In the genomic region with DNA sequence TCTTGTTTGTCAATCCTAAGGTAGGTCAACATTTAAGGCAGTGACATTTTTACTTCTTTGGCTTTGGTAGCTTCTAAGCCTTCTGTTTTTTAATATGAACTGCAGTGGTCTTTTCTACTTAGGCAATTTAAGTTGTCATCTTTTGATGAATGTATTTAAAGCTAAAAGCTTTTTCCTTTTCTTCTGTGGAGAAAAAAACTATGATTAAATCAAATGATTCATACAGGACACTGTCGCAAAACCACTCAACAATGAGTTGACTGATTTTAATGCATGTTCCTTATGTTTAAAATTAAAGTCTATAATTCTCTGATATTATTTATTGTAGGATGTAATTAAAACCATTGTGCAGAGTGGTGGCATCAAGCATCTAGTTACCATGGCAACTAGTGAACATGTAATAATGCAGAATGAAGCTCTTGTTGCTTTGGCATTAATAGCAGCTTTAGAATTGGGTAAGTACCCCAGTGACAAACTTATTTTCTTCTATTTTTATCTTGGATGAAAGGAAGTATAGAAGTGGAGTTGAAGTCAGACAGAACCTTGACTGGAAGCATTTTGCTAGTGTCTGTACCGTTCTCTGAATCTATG, we compare ENCODE assay signal across 17 cellular contexts.
A peak's percentile ranks its signal among the peaks of the same experiment; 100 is the strongest.
DNase-seq lines count a peak whose midpoint lies in the region; ATAC-seq and TF ChIP-seq lines count a peak whose summit lies in the region.
"Had no signal": no experiment of that assay in that cellular context is flagged by ENCODE, and none has a peak within 500 bp of the region (broad histone marks: within the 10 kb centered on the region; RNA-seq: fewer than 3 reads in every experiment).

No MANE protein-coding gene starts in this region.

- no peaks in the 10 kb centered on the region for H3K79me2 ChIP-seq in osteoblast (ENCODE audit: insufficient read depth, low read length)

- H3K36me3 ChIP-seq in RWPE2 (ENCODE audit: low read depth) (peaks cover 28% of the 10 kb centered on the region), osteoblast (ENCODE audit: insufficient read depth, low read length) (peaks cover 8% of the 10 kb centered on the region)

- H3K9me3 ChIP-seq in RWPE2 (ENCODE audit: severe bottlenecking) (no peaks in the 10 kb centered on the region), osteoblast (ENCODE audit: low read depth, low read length) (no peaks in the 10 kb centered on the region)

- CTCF ChIA-PET in RWPE1 (lab: Yijun Ruan, JAX), result interaction anchor here (0.6 kb wide), 3 partner anchors 34 to 226 kb away, joined by 3 to 5 read pairs (median 3); no protein-coding TSS in a partner anchor
- CTCF ChIA-PET in GM10248 (lab: Yijun Ruan, JAX), result interaction anchor here (0.7 to 2.1 kb wide), 3 partner anchors 10 to 18 kb away, joined by 3 to 8 read pairs (median 6); no protein-coding TSS in a partner anchor

- no peak overlapping the region for H3K4me2 ChIP-seq in osteoblast (ENCODE audit: insufficient read depth, low read length)
- H3K4me2 ChIP-seq: BLaER1 treated with 17β-estradiol and CSF1 and Interleukin-3, amounts not matched to agents 10 nM and 100 nM had no signal

- H4K20me1 ChIP-seq in osteoblast (ENCODE audit: insufficient read depth, low read length), result no peaks in the 10 kb centered on the region
- H4K20me1 ChIP-seq: BLaER1 treated with 17β-estradiol and CSF1 and Interleukin-3, amounts not matched to agents 10 nM and 100 nM had no signal

- H2AFZ ChIP-seq in osteoblast (ENCODE audit: low read length), result no peak overlapping the region

- TF ChIP-seq CTCF in RWPE2 (IDR thresholded peaks at IDR 0.05; ENCODE audit: poor library complexity, severe bottlenecking) (no peak), osteoblast (IDR thresholded peaks at IDR 0.05; ENCODE audit: extremely low read depth, low read depth, low read length) (no peak), RWPE1 (conservative IDR thresholded peaks at IDR 0.05; ENCODE audit: low read depth) (no peak), GM10248 (IDR thresholded peaks at IDR 0.05; ENCODE audit: control extremely low read depth, extremely low read depth, low read depth, missing control alignments) (no peak), omental fat pad (IDR thresholded peaks at IDR 0.05) (no peak)

- H3K27ac ChIP-seq in RWPE2 (ENCODE audit: poor library complexity, severe bottlenecking), result peak overlapping the region; percentile 95
- peak overlapping the region; percentile 34 for H3K27ac ChIP-seq in osteoblast (ENCODE audit: low read depth, low read length)
- H3K27ac ChIP-seq in RWPE1, result no peak overlapping the region
- H3K27ac ChIP-seq: BLaER1 treated with 17β-estradiol and CSF1 and Interleukin-3, amounts not matched to agents 10 nM and 100 nM; SK-N-MC had no signal

- no peak for ATAC-seq in RWPE2 (ENCODE audit: low read depth)
- no peak for ATAC-seq in omental fat pad (ENCODE audit: low FRiP score)
- ATAC-seq: HepG2, Panc1 had no signal

- H3K27me3 ChIP-seq in RWPE2 (ENCODE audit: insufficient read depth, poor library complexity, severe bottlenecking), result no peaks in the 10 kb centered on the region
- no peaks in the 10 kb centered on the region for H3K27me3 ChIP-seq in osteoblast (ENCODE audit: insufficient read depth, low read length)
- H3K27me3 ChIP-seq: BLaER1 treated with 17β-estradiol and CSF1 and Interleukin-3, amounts not matched to agents 10 nM and 100 nM had no signal

- POLR2A ChIA-PET in RWPE1 (lab: Yijun Ruan, JAX; ENCODE audit: low non-redundant PET) (interaction anchor here (0.6 kb wide), 1 partner anchor 169 kb away, joined by 3 read pairs; no protein-coding TSS in a partner anchor), GM10248 (lab: Yijun Ruan, JAX) (no interaction called here)

- H3K4me1 ChIP-seq in RWPE2 (ENCODE audit: insufficient read depth, poor library complexity, severe bottlenecking), result peaks cover 37% of the 10 kb centered on the region
- peaks cover 21% of the 10 kb centered on the region for H3K4me1 ChIP-seq in osteoblast (ENCODE audit: insufficient read depth, low read length)
- H3K4me1 ChIP-seq: BLaER1 treated with 17β-estradiol and CSF1 and Interleukin-3, amounts not matched to agents 10 nM and 100 nM had no signal

- H3K4me3 ChIP-seq in RWPE2 (ENCODE audit: severe bottlenecking), result no peak overlapping the region
- no peak overlapping the region for H3K4me3 ChIP-seq in osteoblast (ENCODE audit: insufficient read depth, low read length)
- H3K4me3 ChIP-seq: BLaER1 treated with 17β-estradiol and CSF1 and Interleukin-3, amounts not matched to agents 10 nM and 100 nM; SK-N-MC had no signal

- DNase-seq in NCI-H1436 (lab: John Stamatoyannopoulos, UW), result peak; percentile 6
- DNase-seq in NCI-H1436 treated with DMSO at 0.1 percent for 48 hours (lab: John Stamatoyannopoulos, UW), result no peak
- DNase-seq in M059J (ENCODE audit: low read depth), result peak; percentile 38
- DNase-seq in RWPE2 (ENCODE audit: low spot score), result no peak
- DNase-seq in osteoblast (ENCODE audit: insufficient read length, low spot score, missing footprints), result no peak
- no peak for DNase-seq in RWPE1 (ENCODE audit: low spot score)
- DNase-seq in GM10248 (ENCODE audit: extremely low spot score), result no peak
- DNase-seq in omental fat pad (ENCODE audit: low spot score), result no peak
- DNase-seq: CD8-positive, alpha-beta memory T cell; Karpas-422; NCI-H2107; NCI-H82; Right ventricle myocardium superior had no signal

Comparison
In these comparisons a context has a peak if more than half of its experiments do, and no peak if none do; other contexts are left out.
1. DNase-seq: peak in NCI-H1436 (single experiment) and M059J (single experiment); none in NCI-H1436 treated with DMSO at 0.1 percent for 48 hours (single experiment), RWPE2 (single experiment), osteoblast (single experiment), RWPE1 (single experiment), GM10248 (single experiment) and omental fat pad (single experiment).